13 cellular contexts compared by ENCODE assay signal in the genomic region with DNA sequence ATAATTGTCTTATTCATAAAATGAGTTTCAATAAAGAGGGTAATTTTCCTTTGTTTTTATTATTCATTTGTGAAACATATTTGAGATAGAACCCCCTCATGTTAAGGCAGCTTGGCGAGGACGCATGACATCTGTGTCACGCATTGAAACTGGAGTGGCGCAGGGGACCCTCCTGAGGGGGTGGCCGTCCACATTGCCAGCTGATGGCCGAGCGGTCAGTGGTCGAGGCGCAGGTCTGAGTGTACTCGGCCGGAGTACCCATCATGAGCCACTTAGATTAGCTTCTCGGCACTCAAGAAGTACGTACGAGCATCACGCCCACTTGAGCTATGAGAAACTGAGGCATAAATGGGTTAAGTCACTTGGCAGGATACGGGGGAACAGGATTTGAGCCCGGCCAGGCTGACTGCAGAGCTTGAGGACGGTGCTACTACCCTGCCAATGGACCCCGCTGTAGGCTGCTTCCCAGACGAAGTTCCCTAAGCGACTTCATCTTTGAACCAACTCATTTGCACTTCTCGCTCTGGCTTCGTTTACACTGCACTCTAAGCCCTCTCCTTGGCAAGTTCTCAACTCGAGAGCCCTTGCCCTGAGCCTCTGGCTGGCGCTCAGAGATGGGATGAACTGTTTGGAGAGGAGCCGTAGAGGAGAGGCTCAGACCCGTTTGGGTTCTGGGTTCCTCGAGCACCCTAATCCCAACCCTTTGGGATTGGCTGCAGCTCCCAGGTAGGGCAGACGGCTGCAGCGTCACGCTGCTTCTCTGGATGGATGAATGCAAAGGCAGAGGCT.
DNase-seq lines count a peak whose midpoint lies in the region; ATAC-seq and TF ChIP-seq lines count a peak whose summit lies in the region.
"Had no signal": no experiment of that assay in that cellular context is flagged by ENCODE, and none has a peak within 500 bp of the region (broad histone marks: within the 10 kb centered on the region; RNA-seq: fewer than 3 reads in every experiment).

No MANE protein-coding gene starts in this region.

- H3K36me3 ChIP-seq in BE2C, result no peaks in the 10 kb centered on the region

- H3K9me3 ChIP-seq in BE2C, result no peaks in the 10 kb centered on the region

- no peak overlapping the region for H3K27ac Mint-ChIP-seq in stimulated activated naive CD8-positive, alpha-beta T cell treated with anti-CD3 and anti-CD28 coated beads, Interleukin-15, Interleukin-2, amounts not matched to agents 100 ng/mL and 50 ng/mL, for 24 hours
- peak overlapping the region; percentile 33 for H3K27ac Mint-ChIP-seq in mesothelial cell of epicardium
- H3K27ac Mint-ChIP-seq: activated naive CD4-positive, alpha-beta T cell treated with anti-CD3 and anti-CD28 coated beads for 36 hours; dendritic cell treated with granulocyte-macrophage colony-stimulating factor and Interleukin-4, amounts not matched to agents 40 ng/mL and 50 ng/mL, for 4 days; memory B cell had no signal

- H3K4me1 Mint-ChIP-seq in stimulated activated naive CD8-positive, alpha-beta T cell treated with anti-CD3 and anti-CD28 coated beads, Interleukin-15, Interleukin-2, amounts not matched to agents 100 ng/mL and 50 ng/mL, for 24 hours (ENCODE audit: low read depth), result peaks cover 11% of the 10 kb centered on the region
- H3K4me1 Mint-ChIP-seq in mesothelial cell of epicardium, result peaks cover 23% of the 10 kb centered on the region

- H3K4me1 ChIP-seq in BE2C, result no peaks in the 10 kb centered on the region; the same call in 1 of the 2 replicates

- TF ChIP-seq CTCF in mesothelial cell of epicardium (IDR thresholded peaks at IDR 0.05; ENCODE audit: unreplicated experiment) (no peak), BE2C (IDR thresholded peaks at IDR 0.05; ENCODE audit: low read depth, low read length) (no peak)

- peak overlapping the region; percentile 81 for H3K4me3 Mint-ChIP-seq in stimulated activated naive CD8-positive, alpha-beta T cell treated with anti-CD3 and anti-CD28 coated beads, Interleukin-15, Interleukin-2, amounts not matched to agents 100 ng/mL and 50 ng/mL, for 24 hours
- H3K4me3 Mint-ChIP-seq in mesothelial cell of epicardium, result no peak overlapping the region

- H3K4me3 ChIP-seq in BE2C (ENCODE audit: low read depth, low read length), result no peak overlapping the region

- H3K36me3 Mint-ChIP-seq in stimulated activated naive CD8-positive, alpha-beta T cell treated with anti-CD3 and anti-CD28 coated beads, Interleukin-15, Interleukin-2, amounts not matched to agents 100 ng/mL and 50 ng/mL, for 24 hours (ENCODE audit: low read depth), result no peaks in the 10 kb centered on the region
- H3K36me3 Mint-ChIP-seq in mesothelial cell of epicardium, result no peaks in the 10 kb centered on the region

- no peaks in the 10 kb centered on the region; the same call in 1 of the 2 replicates for H3K27me3 ChIP-seq in BE2C

- H3K9me3 Mint-ChIP-seq in stimulated activated naive CD8-positive, alpha-beta T cell treated with anti-CD3 and anti-CD28 coated beads, Interleukin-15, Interleukin-2, amounts not matched to agents 100 ng/mL and 50 ng/mL, for 24 hours, result no peaks in the 10 kb centered on the region
- peaks cover 6% of the 10 kb centered on the region for H3K9me3 Mint-ChIP-seq in mesothelial cell of epicardium
- H3K9me3 Mint-ChIP-seq: dendritic cell treated with granulocyte-macrophage colony-stimulating factor and Interleukin-4, amounts not matched to agents 40 ng/mL and 50 ng/mL, for 4 days; memory B cell had no signal

- no peaks in the 10 kb centered on the region for H3K27me3 Mint-ChIP-seq in stimulated activated naive CD8-positive, alpha-beta T cell treated with anti-CD3 and anti-CD28 coated beads, Interleukin-15, Interleukin-2, amounts not matched to agents 100 ng/mL and 50 ng/mL, for 24 hours
- no peaks in the 10 kb centered on the region for H3K27me3 Mint-ChIP-seq in mesothelial cell of epicardium (ENCODE audit: low read depth)
- H3K27me3 Mint-ChIP-seq: memory B cell had no signal

- no peak for DNase-seq in stimulated activated naive CD8-positive, alpha-beta T cell treated with anti-CD3 and anti-CD28 coated beads, Interleukin-15, Interleukin-2, amounts not matched to agents 100 U/mL and 50 U/mL, for 24 hours
- DNase-seq in NCI-H524 (lab: John Stamatoyannopoulos, UW), result peak; percentile 82 to 88
- DNase-seq in mesothelial cell of epicardium (ENCODE audit: low spot score in 2 of 2, unreplicated experiment in 2 of 2), result no peak
- no peak for DNase-seq in BE2C
- DNase-seq: activated CD4-positive, CD25-positive, alpha-beta regulatory T cell; C1 segment of cervical spinal cord; NCI-H1930 had no signal

- ATAC-seq in stimulated activated naive CD8-positive, alpha-beta T cell treated with anti-CD3 and anti-CD28 coated beads, Interleukin-15, Interleukin-2, amounts not matched to agents 100 U/mL and 50 U/mL, for 24 hours, result no peak
- ATAC-seq in GM21723 (IDR thresholded peaks at IDR 0.05; ENCODE audit: unreplicated experiment), result no peak
- no peak for ATAC-seq in GM21447 (IDR thresholded peaks at IDR 0.05; ENCODE audit: unreplicated experiment)

Comparison
In these comparisons a context has a peak if more than half of its experiments do, and no peak if none do; other contexts are left out.
1. DNase-seq: peak in NCI-H524 (2 of 2); none in stimulated activated naive CD8-positive, alpha-beta T cell treated with anti-CD3 and anti-CD28 coated beads, Interleukin-15, Interleukin-2, amounts not matched to agents 100 U/mL and 50 U/mL, for 24 hours (single experiment), mesothelial cell of epicardium (0 of 2) and BE2C (single experiment).